15 cellular contexts compared by ENCODE assay signal in the genomic region with DNA sequence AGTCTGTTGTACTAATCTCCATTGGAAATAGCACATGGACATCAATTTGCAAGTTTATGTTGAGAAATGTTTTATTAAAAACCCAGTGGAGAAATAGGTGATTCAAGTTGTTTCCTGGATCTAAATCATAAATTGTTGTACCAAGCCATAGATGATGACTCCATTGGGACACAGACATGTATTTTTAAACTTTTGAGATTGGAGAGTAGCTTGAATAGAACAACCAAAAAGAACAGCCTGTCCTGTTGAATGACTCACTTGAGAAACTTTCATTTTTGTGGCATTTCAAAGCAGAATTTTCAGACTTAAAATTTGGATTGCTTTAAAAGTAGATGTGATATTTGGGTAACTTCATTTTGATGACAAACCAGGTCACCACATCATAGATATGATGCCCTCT.
DNase-seq lines count a peak whose midpoint lies in the region; ATAC-seq and TF ChIP-seq lines count a peak whose summit lies in the region.
"Had no signal": no experiment of that assay in that cellular context is flagged by ENCODE, and none has a peak within 500 bp of the region (broad histone marks: within the 10 kb centered on the region; RNA-seq: fewer than 3 reads in every experiment).

No MANE protein-coding gene starts in this region.

- H3K4me1 ChIP-seq in ascending aorta (no peaks in the 10 kb centered on the region), suprapubic skin (no peaks in the 10 kb centered on the region)

- TF ChIP-seq CTCF in ascending aorta (IDR thresholded peaks at IDR 0.05), result no peak
- no peak for TF ChIP-seq CTCF in omental fat pad (IDR thresholded peaks at IDR 0.05)
- TF ChIP-seq CTCF in suprapubic skin (IDR thresholded peaks at IDR 0.05), result no peak

- POLR2A ChIA-PET in activated CD4-positive, alpha-beta T cell treated with anti-CD3 and anti-CD28 coated beads, Interleukin-2, amount 10 ng/mL, durations not matched to agents 7 days and 5 days (lab: Charles Lee), result no interaction called here

- H3K27ac ChIP-seq in ascending aorta (peak overlapping the region; percentile 54 to 70), suprapubic skin (peak overlapping the region; percentile 69)

- no peak for TF ChIP-seq POLR2A in suprapubic skin (IDR thresholded peaks at IDR 0.05)

- H3K9me3 Mint-ChIP-seq in activated CD4-positive, alpha-beta T cell treated with anti-CD3 and anti-CD28 coated beads, Interleukin-2, amount 10 ng/mL, durations not matched to agents 7 days and 5 days, result no peaks in the 10 kb centered on the region
- no peaks in the 10 kb centered on the region for H3K9me3 Mint-ChIP-seq in activated CD4-positive, alpha-beta T cell treated with anti-CD3 and anti-CD28 coated beads, Interleukin-2, amount 10 ng/mL, durations not matched to agents 24 days and 14 days

- no peak for TF ChIP-seq EP300 in suprapubic skin (IDR thresholded peaks at IDR 0.05)

- H3K9me3 ChIP-seq in ascending aorta, result no peaks in the 10 kb centered on the region
- no peaks in the 10 kb centered on the region for H3K9me3 ChIP-seq in suprapubic skin
- H3K9me3 ChIP-seq: BE2C had no signal

- ATAC-seq in omental fat pad (ENCODE audit: low FRiP score), result peak; percentile 54
- ATAC-seq: K562 had no signal

- H3K4me3 Mint-ChIP-seq in activated CD4-positive, alpha-beta T cell treated with anti-CD3 and anti-CD28 coated beads, Interleukin-2, amount 10 ng/mL, durations not matched to agents 7 days and 5 days, result no peak overlapping the region
- no peak overlapping the region for H3K4me3 Mint-ChIP-seq in activated CD4-positive, alpha-beta T cell treated with anti-CD3 and anti-CD28 coated beads, Interleukin-2, amount 10 ng/mL, durations not matched to agents 24 days and 14 days
- H3K4me3 Mint-ChIP-seq: CD4-positive, alpha-beta memory T cell had no signal

- DNase-seq in AG20443 (ENCODE audit: low spot score) (peak; percentile 31), ascending aorta (ENCODE audit: low spot score in 2 of 2) (no peak), omental fat pad (ENCODE audit: low spot score) (no peak), suprapubic skin (ENCODE audit: low spot score in 2 of 2) (no peak), NCI-H2081 treated with DMSO at 0.1 percent for 48 hours (lab: John Stamatoyannopoulos, UW) (no peak)
- DNase-seq in activated CD4-positive, alpha-beta T cell treated with anti-CD3 and anti-CD28 coated beads, Interleukin-2, amount 10 ng/mL, durations not matched to agents 7 days and 5 days, result no peak
- DNase-seq in activated CD4-positive, alpha-beta T cell treated with anti-CD3 and anti-CD28 coated beads, Interleukin-2, amount 10 ng/mL, durations not matched to agents 24 days and 14 days, result no peak
- DNase-seq: ACHN; BE2C; CD4-positive, alpha-beta memory T cell; DMS79 treated with DMSO at 0.1 percent for 48 hours; NCI-H146; NCI-H345; NCI-H526 treated with DMSO at 0.1 percent for 48 hours had no signal

- intact Hi-C loops in ascending aorta (cut with DNase I), result loop anchor here (1.0 kb wide), 1 partner anchor 14 kb away; no protein-coding TSS in a partner anchor
- intact Hi-C loops in activated CD4-positive, alpha-beta T cell treated with anti-CD3 and anti-CD28 coated beads, Interleukin-2, amount 10 ng/mL, durations not matched to agents 24 days and 14 days (cut with micrococcal nuclease), result no loop called here

- H3K27me3 Mint-ChIP-seq in activated CD4-positive, alpha-beta T cell treated with anti-CD3 and anti-CD28 coated beads, Interleukin-2, amount 10 ng/mL, durations not matched to agents 7 days and 5 days, result no peaks in the 10 kb centered on the region
- H3K27me3 Mint-ChIP-seq in activated CD4-positive, alpha-beta T cell treated with anti-CD3 and anti-CD28 coated beads, Interleukin-2, amount 10 ng/mL, durations not matched to agents 24 days and 14 days, result no peaks in the 10 kb centered on the region

- no peaks in the 10 kb centered on the region for H3K4me1 Mint-ChIP-seq in activated CD4-positive, alpha-beta T cell treated with anti-CD3 and anti-CD28 coated beads, Interleukin-2, amount 10 ng/mL, durations not matched to agents 7 days and 5 days
- no peaks in the 10 kb centered on the region for H3K4me1 Mint-ChIP-seq in activated CD4-positive, alpha-beta T cell treated with anti-CD3 and anti-CD28 coated beads, Interleukin-2, amount 10 ng/mL, durations not matched to agents 24 days and 14 days
- H3K4me1 Mint-ChIP-seq: CD4-positive, alpha-beta memory T cell had no signal

- H3K4me3 ChIP-seq in ascending aorta (no peak overlapping the region), suprapubic skin (no peak overlapping the region)
- H3K4me3 ChIP-seq: K562 had no signal

- H3K36me3 Mint-ChIP-seq in activated CD4-positive, alpha-beta T cell treated with anti-CD3 and anti-CD28 coated beads, Interleukin-2, amount 10 ng/mL, durations not matched to agents 7 days and 5 days (ENCODE audit: low read depth), result no peaks in the 10 kb centered on the region
- H3K36me3 Mint-ChIP-seq in activated CD4-positive, alpha-beta T cell treated with anti-CD3 and anti-CD28 coated beads, Interleukin-2, amount 10 ng/mL, durations not matched to agents 24 days and 14 days (ENCODE audit: low read depth), result no peaks in the 10 kb centered on the region
- H3K36me3 Mint-ChIP-seq: CD4-positive, alpha-beta memory T cell had no signal

- no peaks in the 10 kb centered on the region for H3K36me3 ChIP-seq in ascending aorta
- no peaks in the 10 kb centered on the region for H3K36me3 ChIP-seq in suprapubic skin
- H3K36me3 ChIP-seq: BE2C had no signal

- H3K27ac Mint-ChIP-seq in activated CD4-positive, alpha-beta T cell treated with anti-CD3 and anti-CD28 coated beads, Interleukin-2, amount 10 ng/mL, durations not matched to agents 7 days and 5 days, result no peak overlapping the region
- H3K27ac Mint-ChIP-seq in activated CD4-positive, alpha-beta T cell treated with anti-CD3 and anti-CD28 coated beads, Interleukin-2, amount 10 ng/mL, durations not matched to agents 24 days and 14 days, result no peak overlapping the region
- H3K27ac Mint-ChIP-seq: CD4-positive, alpha-beta memory T cell had no signal

- H3K27me3 ChIP-seq in ascending aorta (no peaks in the 10 kb centered on the region), suprapubic skin (no peaks in the 10 kb centered on the region)
- H3K27me3 ChIP-seq: BE2C had no signal

- CTCF ChIA-PET in activated CD4-positive, alpha-beta T cell treated with anti-CD3 and anti-CD28 coated beads, Interleukin-2, amount 10 ng/mL, durations not matched to agents 7 days and 5 days (lab: Charles Lee), result no interaction called here
